19 cellular contexts compared by ENCODE assay signal in genomic region chr2:96939415-96939814, GRCh38. TPM values are rescaled to one million over a fixed set of nuclear protein-coding genes. Genes with fewer than 3 reads are reported as not detected.
A peak's percentile ranks its signal among the peaks of the same experiment; 100 is the strongest.
DNase-seq lines count a peak whose midpoint lies in the region; ATAC-seq and TF ChIP-seq lines count a peak whose summit lies in the region.
"Had no signal": no experiment of that assay in that cellular context is flagged by ENCODE, and none has a peak within 500 bp of the region (broad histone marks: within the 10 kb centered on the region; RNA-seq: fewer than 3 reads in every experiment).

No MANE protein-coding gene starts in this region.

- H3K27ac Mint-ChIP-seq in chondrocyte (ENCODE audit: unreplicated experiment) = no peak overlapping the region
- H3K27ac Mint-ChIP-seq: CD4-positive, alpha-beta T cell; GM23338; IgD-negative memory B cell had no signal

- no peaks in the 10 kb centered on the region for H4K20me1 ChIP-seq in osteoblast (ENCODE audit: insufficient read depth, low read length)

- no peak overlapping the region for H3K4me3 ChIP-seq in osteoblast (ENCODE audit: insufficient read depth, low read length)
- H3K4me3 ChIP-seq in upper lobe of left lung = no peak overlapping the region
- H3K4me3 ChIP-seq: GM23338 had no signal

- no peaks in the 10 kb centered on the region for H3K4me1 Mint-ChIP-seq in chondrocyte (ENCODE audit: low read depth)

- H3K4me1 ChIP-seq in osteoblast (ENCODE audit: insufficient read depth, low read length) (no peaks in the 10 kb centered on the region), upper lobe of left lung (no peaks in the 10 kb centered on the region)

- H3K9me3 Mint-ChIP-seq in chondrocyte (ENCODE audit: low read depth) = peaks cover 24% of the 10 kb centered on the region
- H3K9me3 Mint-ChIP-seq: CD4-positive, alpha-beta T cell; GM23338 had no signal

- H3K27me3 ChIP-seq in osteoblast (ENCODE audit: insufficient read depth, low read length) (peaks cover 4% of the 10 kb centered on the region), upper lobe of left lung (no peaks in the 10 kb centered on the region)

- ATAC-seq in upper lobe of left lung (ENCODE audit: low FRiP score in 2 of 2) (no peak), GM21528 (IDR thresholded peaks at IDR 0.05; ENCODE audit: low FRiP score, unreplicated experiment) (no peak)
- ATAC-seq: GM23338, HCT116 had no signal

- TF ChIP-seq EP300 in upper lobe of left lung (IDR thresholded peaks at IDR 0.05) = no peak

- peak; percentile 11 for DNase-seq in chondrocyte (ENCODE audit: low spot score)
- peak; percentile 69 for DNase-seq in osteoblast (ENCODE audit: insufficient read length, low spot score, missing footprints)
- no peak for DNase-seq in upper lobe of left lung
- no peak for DNase-seq in COLO829 (ENCODE audit: low spot score)
- DNase-seq: ACHN; CD4-positive, alpha-beta T cell; DMS153; DMS79; GDM1; H7 had no signal

- peak overlapping the region; percentile 89 for H3K27ac ChIP-seq in angular gyrus (ENCODE audit: low read depth, low read length)
- H3K27ac ChIP-seq in osteoblast (ENCODE audit: low read depth, low read length) = no peak overlapping the region
- peak overlapping the region; percentile 86 for H3K27ac ChIP-seq in temporal lobe (ENCODE audit: low read depth, low read length)
- H3K27ac ChIP-seq in upper lobe of left lung = no peak overlapping the region
- H3K27ac ChIP-seq: C4-2B had no signal

- H3K27me3 Mint-ChIP-seq in chondrocyte (ENCODE audit: low read depth) = peaks cover 10% of the 10 kb centered on the region
- H3K27me3 Mint-ChIP-seq: CD4-positive, alpha-beta T cell had no signal

- H3K36me3 ChIP-seq in osteoblast (ENCODE audit: insufficient read depth, low read length) (no peaks in the 10 kb centered on the region), upper lobe of left lung (no peaks in the 10 kb centered on the region)

- no peak overlapping the region for H2AFZ ChIP-seq in osteoblast (ENCODE audit: low read length)
- H2AFZ ChIP-seq: GM23338 had no signal

- peaks cover 8% of the 10 kb centered on the region for H3K36me3 Mint-ChIP-seq in chondrocyte (ENCODE audit: low read depth)

- H3K4me3 Mint-ChIP-seq in chondrocyte (ENCODE audit: unreplicated experiment) = no peak overlapping the region
- H3K4me3 Mint-ChIP-seq: GM23338 had no signal

- H3K79me2 ChIP-seq in osteoblast (ENCODE audit: insufficient read depth, low read length) = no peaks in the 10 kb centered on the region

- TF ChIP-seq POLR2A in upper lobe of left lung (IDR thresholded peaks at IDR 0.05) = no peak

- H3K4me2 ChIP-seq in osteoblast (ENCODE audit: insufficient read depth, low read length) = no peak overlapping the region
- H3K4me2 ChIP-seq: GM23338 had no signal

- no peak for TF ChIP-seq CTCF in chondrocyte (IDR thresholded peaks at IDR 0.05)
- TF ChIP-seq CTCF in osteoblast (IDR thresholded peaks at IDR 0.05; ENCODE audit: extremely low read depth, low read depth, low read length) = no peak
- TF ChIP-seq CTCF in upper lobe of left lung (IDR thresholded peaks at IDR 0.05) = no peak

- H3K9me3 ChIP-seq in osteoblast (ENCODE audit: low read depth, low read length) (no peaks in the 10 kb centered on the region), upper lobe of left lung (peaks cover 0 to 4% (median 0%) of the 10 kb centered on the region in 4 donors)

- 81 to 97% methylated on average over 7 of the region's 7 CpGs for WGBS in upper lobe of left lung, 2 donors

RNA-seq across cellular contexts. Expression of gene FAM178B, which starts 47.0 kb away (rescaled TPM):
- total RNA-seq in chondrocyte = 0.47 TPM in 1 of 3 replicates, not detected in the others
- under 0.01 TPM in 1 of 2 replicates, not detected in the other for total RNA-seq in osteoblast
- not detected for total RNA-seq in temporal lobe
- 1 to 10 TPM in 1 of 6 donors, under 1 TPM in 1, not detected in 4; 0.92 to 1.3 TPM for total RNA-seq in upper lobe of left lung
- total RNA-seq: Daoy, GM23338, HepG2 had no signal

Comparison
In these comparisons a context has a peak if more than half of its experiments do, and no peak if none do; other contexts are left out.
1. H3K27ac ChIP-seq: peak in angular gyrus (single experiment) and temporal lobe (single experiment); none in osteoblast (single experiment) and upper lobe of left lung (0 of 4).
2. DNase-seq: peak in chondrocyte (single experiment) and osteoblast (single experiment); none in upper lobe of left lung (0 of 2) and COLO829 (single experiment).